1 cellular context compared by ENCODE assay signal in genomic region chr15:90600954-90601353, GRCh38.
TF ChIP-seq lines count a peak whose summit lies in the region.

No MANE protein-coding gene starts in this region.

TF ChIP-seq in WTC11, 78 proteins besides CTCF, POLR2A, EP300 and RAD21 (continued from another document):
- TF ChIP-seq, protein P1, sequence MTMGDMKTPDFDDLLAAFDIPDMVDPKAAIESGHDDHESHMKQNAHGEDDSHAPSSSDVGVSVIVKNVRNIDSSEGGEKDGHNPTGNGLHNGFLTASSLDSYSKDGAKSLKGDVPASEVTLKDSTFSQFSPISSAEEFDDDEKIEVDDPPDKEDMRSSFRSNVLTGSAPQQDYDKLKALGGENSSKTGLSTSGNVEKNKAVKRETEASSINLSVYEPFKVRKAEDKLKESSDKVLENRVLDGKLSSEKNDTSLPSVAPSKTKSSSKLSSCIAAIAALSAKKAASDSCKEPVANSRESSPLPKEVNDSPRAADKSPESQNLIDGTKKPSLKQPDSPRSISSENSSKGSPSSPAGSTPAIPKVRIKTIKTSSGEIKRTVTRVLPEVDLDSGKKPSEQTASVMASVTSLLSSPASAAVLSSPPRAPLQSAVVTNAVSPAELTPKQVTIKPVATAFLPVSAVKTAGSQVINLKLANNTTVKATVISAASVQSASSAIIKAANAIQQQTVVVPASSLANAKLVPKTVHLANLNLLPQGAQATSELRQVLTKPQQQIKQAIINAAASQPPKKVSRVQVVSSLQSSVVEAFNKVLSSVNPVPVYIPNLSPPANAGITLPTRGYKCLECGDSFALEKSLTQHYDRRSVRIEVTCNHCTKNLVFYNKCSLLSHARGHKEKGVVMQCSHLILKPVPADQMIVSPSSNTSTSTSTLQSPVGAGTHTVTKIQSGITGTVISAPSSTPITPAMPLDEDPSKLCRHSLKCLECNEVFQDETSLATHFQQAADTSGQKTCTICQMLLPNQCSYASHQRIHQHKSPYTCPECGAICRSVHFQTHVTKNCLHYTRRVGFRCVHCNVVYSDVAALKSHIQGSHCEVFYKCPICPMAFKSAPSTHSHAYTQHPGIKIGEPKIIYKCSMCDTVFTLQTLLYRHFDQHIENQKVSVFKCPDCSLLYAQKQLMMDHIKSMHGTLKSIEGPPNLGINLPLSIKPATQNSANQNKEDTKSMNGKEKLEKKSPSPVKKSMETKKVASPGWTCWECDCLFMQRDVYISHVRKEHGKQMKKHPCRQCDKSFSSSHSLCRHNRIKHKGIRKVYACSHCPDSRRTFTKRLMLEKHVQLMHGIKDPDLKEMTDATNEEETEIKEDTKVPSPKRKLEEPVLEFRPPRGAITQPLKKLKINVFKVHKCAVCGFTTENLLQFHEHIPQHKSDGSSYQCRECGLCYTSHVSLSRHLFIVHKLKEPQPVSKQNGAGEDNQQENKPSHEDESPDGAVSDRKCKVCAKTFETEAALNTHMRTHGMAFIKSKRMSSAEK (CRISPR knock-in tag; IDR thresholded peaks at IDR 0.05; ENCODE audit: borderline replicate concordance) = no peak
- TF ChIP-seq E2F5 (CRISPR knock-in tag; IDR thresholded peaks at IDR 0.05) = no peak
